ENCODE assay signal across 10 cellular contexts in the genomic region with DNA sequence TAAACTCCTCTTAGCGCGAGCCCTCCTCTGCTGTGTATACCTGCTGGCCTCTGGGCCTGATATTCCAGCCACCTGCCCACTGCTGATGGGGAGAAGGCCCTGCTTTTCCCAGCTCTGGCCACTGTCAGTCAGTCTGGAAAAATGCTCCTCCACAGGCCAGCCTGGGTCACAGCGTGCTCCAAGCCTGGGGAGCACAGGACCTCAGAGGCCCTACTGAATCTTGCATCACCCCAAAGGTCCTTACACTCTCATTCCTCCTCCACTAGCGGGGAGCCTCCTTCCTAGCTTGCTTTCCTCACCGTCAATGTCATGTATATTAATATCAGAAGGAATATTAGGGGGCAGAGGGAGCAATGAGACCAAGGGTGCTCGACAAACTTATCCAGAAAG.
DNase-seq lines count a peak whose midpoint lies in the region; ATAC-seq, FAIRE-seq and TF ChIP-seq lines count a peak whose summit lies in the region.
"Had no signal": no experiment of that assay in that cellular context is flagged by ENCODE, and none has a peak within 500 bp of the region (broad histone marks: within the 10 kb centered on the region; RNA-seq: fewer than 3 reads in every experiment).

No MANE protein-coding gene starts in this region.

- no peak overlapping the region for H2AFZ ChIP-seq in OCI-LY3 (ENCODE audit: low read depth, low read length)

- H3K9ac ChIP-seq in OCI-LY3 (ENCODE audit: low read length): peak overlapping the region; percentile 68

- H3K4me3 Mint-ChIP-seq in dendritic cell treated with granulocyte-macrophage colony-stimulating factor and Interleukin-4, amounts not matched to agents 40 ng/mL and 50 ng/mL, for 4 days: peak overlapping the region; percentile 32
- no peak overlapping the region for H3K4me3 Mint-ChIP-seq in naive thymus-derived CD4-positive, alpha-beta T cell
- H3K4me3 Mint-ChIP-seq: T-helper 1 cell treated with Interleukin-12 subunit alpha and Interleukin-12 subunit beta and Interleukin-4 antibody, amounts not matched to agents 30 μg/mL and 1 μg/mL, for 36 hours had no signal

- DNase-seq in A549 (ENCODE audit: low read depth in 1 of 2, low spot score in 1 of 2) (no peak), omental fat pad (ENCODE audit: low spot score) (no peak), A172 (ENCODE audit: low spot score) (no peak), NCI-H748 (lab: John Stamatoyannopoulos, UW; ENCODE audit: unreplicated experiment) (no peak)
- no peak for DNase-seq in naive thymus-derived CD4-positive, alpha-beta T cell
- DNase-seq: naive thymus-derived CD8-positive, alpha-beta T cell had no signal

- CTCF ChIA-PET in A549 (lab: Yijun Ruan, JAX): interaction anchor here (0.7 to 1.3 kb wide), 5 partner anchors 12 to 93 kb away, joined by 3 to 5 read pairs (median 3); no protein-coding TSS in a partner anchor
- CTCF ChIA-PET in naive thymus-derived CD4-positive, alpha-beta T cell (lab: Charles Lee): no interaction called here

- no peak for TF ChIP-seq RAD21 in A549 (conservative IDR thresholded peaks at IDR 0.05 in 1 of 2, IDR thresholded peaks at IDR 0.05 in 1 of 2)

- TF ChIP-seq EP300 in A549 (IDR thresholded peaks at IDR 0.05): no peak

- intact Hi-C loops in dendritic cell treated with granulocyte-macrophage colony-stimulating factor and Interleukin-4, amounts not matched to agents 40 ng/mL and 50 ng/mL, for 4 days (cut with micrococcal nuclease): loop anchor here (1.0 to 5.0 kb wide), 2 partner anchors 13 to 52 kb away; no protein-coding TSS in a partner anchor
- intact Hi-C loops in naive thymus-derived CD4-positive, alpha-beta T cell (cut with micrococcal nuclease): no loop called here

- H3K9me3 Mint-ChIP-seq in dendritic cell treated with granulocyte-macrophage colony-stimulating factor and Interleukin-4, amounts not matched to agents 40 ng/mL and 50 ng/mL, for 4 days: no peaks in the 10 kb centered on the region
- no peaks in the 10 kb centered on the region for H3K9me3 Mint-ChIP-seq in naive thymus-derived CD4-positive, alpha-beta T cell
- H3K9me3 Mint-ChIP-seq: naive thymus-derived CD8-positive, alpha-beta T cell; T-helper 1 cell treated with Interleukin-12 subunit alpha and Interleukin-12 subunit beta and Interleukin-4 antibody, amounts not matched to agents 30 μg/mL and 1 μg/mL, for 36 hours had no signal

- peaks cover 97% of the 10 kb centered on the region for H3K4me1 Mint-ChIP-seq in dendritic cell treated with granulocyte-macrophage colony-stimulating factor and Interleukin-4, amounts not matched to agents 40 ng/mL and 50 ng/mL, for 4 days (ENCODE audit: low read depth)
- peaks cover 0 to 21% (median 11%) of the 10 kb centered on the region in 7 donors for H3K4me1 Mint-ChIP-seq in naive thymus-derived CD4-positive, alpha-beta T cell

- ATAC-seq in A549 (peak; percentile 8 to 32; a peak in 2 of 6 replicates), omental fat pad (ENCODE audit: low FRiP score) (peak; percentile 7), GM18498 (IDR thresholded peaks at IDR 0.05; ENCODE audit: unreplicated experiment) (no peak)
- ATAC-seq in naive thymus-derived CD4-positive, alpha-beta T cell: no peak
- ATAC-seq: naive thymus-derived CD8-positive, alpha-beta T cell had no signal

- no peaks in the 10 kb centered on the region for H3K79me2 ChIP-seq in OCI-LY3 (ENCODE audit: low read length)

- no peak overlapping the region for H3K4me3 ChIP-seq in A549
- peak overlapping the region; percentile 74 for H3K4me3 ChIP-seq in OCI-LY3 (ENCODE audit: low read length)
- no peak overlapping the region for H3K4me3 ChIP-seq in naive thymus-derived CD4-positive, alpha-beta T cell (ENCODE audit: low read length)

- POLR2A ChIA-PET in A549 (lab: Yijun Ruan, JAX): no interaction called here
- POLR2A ChIA-PET in naive thymus-derived CD4-positive, alpha-beta T cell (lab: Charles Lee): no interaction called here

- no peaks in the 10 kb centered on the region for H3K36me3 ChIP-seq in OCI-LY3 (replicated peaks; ENCODE audit: low read depth, low read length)
- H3K36me3 ChIP-seq in naive thymus-derived CD4-positive, alpha-beta T cell (ENCODE audit: control insufficient read depth in 2 of 3, insufficient read depth in 3 of 3, low read length in 3 of 3): no peaks in the 10 kb centered on the region

- no peak for FAIRE-seq in A549 (lab: Jason Lieb, UNC)

- no peak for TF ChIP-seq POLR2A in A549 (IDR thresholded peaks at IDR 0.05; ENCODE audit: low read length)

- H3K27ac Mint-ChIP-seq in dendritic cell treated with granulocyte-macrophage colony-stimulating factor and Interleukin-4, amounts not matched to agents 40 ng/mL and 50 ng/mL, for 4 days: peak overlapping the region; percentile 86
- no peak overlapping the region for H3K27ac Mint-ChIP-seq in naive thymus-derived CD4-positive, alpha-beta T cell
- H3K27ac Mint-ChIP-seq: T-helper 1 cell treated with Interleukin-12 subunit alpha and Interleukin-12 subunit beta and Interleukin-4 antibody, amounts not matched to agents 30 μg/mL and 1 μg/mL, for 36 hours had no signal

- peaks cover 36% of the 10 kb centered on the region for H3K4me1 ChIP-seq in A549
- H3K4me1 ChIP-seq in OCI-LY3 (ENCODE audit: low read length): peaks cover 58% of the 10 kb centered on the region
- H3K4me1 ChIP-seq in naive thymus-derived CD4-positive, alpha-beta T cell (ENCODE audit: control insufficient read depth in 2 of 2, insufficient read depth in 2 of 2, low read length in 2 of 2): no peaks in the 10 kb centered on the region

- peak overlapping the region in 1 of 2 experiments; percentile 53; a peak in 3 of 6 replicates for H3K27ac ChIP-seq in A549
- H3K27ac ChIP-seq in OCI-LY3 (ENCODE audit: low read length): peak overlapping the region; percentile 94
- no peak overlapping the region for H3K27ac ChIP-seq in naive thymus-derived CD4-positive, alpha-beta T cell (ENCODE audit: low read depth, low read length)

- no peaks in the 10 kb centered on the region for H3K27me3 Mint-ChIP-seq in dendritic cell treated with granulocyte-macrophage colony-stimulating factor and Interleukin-4, amounts not matched to agents 40 ng/mL and 50 ng/mL, for 4 days
- peaks cover 0 to 6% (median 0%) of the 10 kb centered on the region in 5 donors for H3K27me3 Mint-ChIP-seq in naive thymus-derived CD4-positive, alpha-beta T cell

- H4K20me1 ChIP-seq in OCI-LY3 (ENCODE audit: insufficient read depth, low read length): no peaks in the 10 kb centered on the region

- H3K9me3 ChIP-seq in A549 (no peaks in the 10 kb centered on the region), OCI-LY3 (ENCODE audit: insufficient read depth, low read length) (no peaks in the 10 kb centered on the region)
- H3K9me3 ChIP-seq in naive thymus-derived CD4-positive, alpha-beta T cell (ENCODE audit: control insufficient read depth in 2 of 3, low read length in 3 of 3): no peaks in the 10 kb centered on the region

- H3K4me2 ChIP-seq in A549 (no peak overlapping the region), OCI-LY3 (ENCODE audit: low read length) (peak overlapping the region; percentile 94)

- no peaks in the 10 kb centered on the region for H3K27me3 ChIP-seq in OCI-LY3 (ENCODE audit: low read depth, low read length)
- no peaks in the 10 kb centered on the region for H3K27me3 ChIP-seq in naive thymus-derived CD4-positive, alpha-beta T cell (ENCODE audit: control insufficient read depth in 2 of 2, insufficient read depth in 2 of 2, low read length in 2 of 2)

- 90% methylated on average over 4 of the region's 6 CpGs for WGBS in A549 (ENCODE audit: missing lambda C conversion rate)

- no peak for TF ChIP-seq CTCF in A549 (IDR thresholded peaks at IDR 0.05)
- no peak for TF ChIP-seq CTCF in OCI-LY3 (IDR thresholded peaks at IDR 0.05; ENCODE audit: low read depth, low read length)
- no peak for TF ChIP-seq CTCF in omental fat pad (IDR thresholded peaks at IDR 0.05)

- peaks cover 6% of the 10 kb centered on the region for H3K36me3 Mint-ChIP-seq in dendritic cell treated with granulocyte-macrophage colony-stimulating factor and Interleukin-4, amounts not matched to agents 40 ng/mL and 50 ng/mL, for 4 days (ENCODE audit: low read depth)
- H3K36me3 Mint-ChIP-seq in naive thymus-derived CD4-positive, alpha-beta T cell: peaks cover 0 to 3% (median 0%) of the 10 kb centered on the region in 5 donors
- H3K36me3 Mint-ChIP-seq: naive thymus-derived CD8-positive, alpha-beta T cell had no signal

TF ChIP-seq in A549, 52 proteins besides CTCF, POLR2A, EP300 and RAD21 (continues in another document):
- TF ChIP-seq RNF2 (IDR thresholded peaks at IDR 0.05; ENCODE audit: borderline replicate concordance, low read depth): no peak
- no peak for TF ChIP-seq RARB (CRISPR knock-in tag; IDR thresholded peaks at IDR 0.05)
- TF ChIP-seq, protein P1, sequence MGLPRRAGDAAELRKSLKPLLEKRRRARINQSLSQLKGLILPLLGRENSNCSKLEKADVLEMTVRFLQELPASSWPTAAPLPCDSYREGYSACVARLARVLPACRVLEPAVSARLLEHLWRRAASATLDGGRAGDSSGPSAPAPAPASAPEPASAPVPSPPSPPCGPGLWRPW (IDR thresholded peaks at IDR 0.05): no peak
- no peak for TF ChIP-seq CHD4 (IDR thresholded peaks at IDR 0.05; ENCODE audit: borderline replicate concordance)
- TF ChIP-seq, protein P2, sequence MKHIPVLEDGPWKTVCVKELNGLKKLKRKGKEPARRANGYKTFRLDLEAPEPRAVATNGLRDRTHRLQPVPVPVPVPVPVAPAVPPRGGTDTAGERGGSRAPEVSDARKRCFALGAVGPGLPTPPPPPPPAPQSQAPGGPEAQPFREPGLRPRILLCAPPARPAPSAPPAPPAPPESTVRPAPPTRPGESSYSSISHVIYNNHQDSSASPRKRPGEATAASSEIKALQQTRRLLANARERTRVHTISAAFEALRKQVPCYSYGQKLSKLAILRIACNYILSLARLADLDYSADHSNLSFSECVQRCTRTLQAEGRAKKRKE (CRISPR knock-in tag; IDR thresholded peaks at IDR 0.05; ENCODE audit: low read depth): no peak
- no peak for TF ChIP-seq NFE2L2 (conservative IDR thresholded peaks at IDR 0.05; ENCODE audit: low read length)
- TF ChIP-seq SREBF2 (IDR thresholded peaks at IDR 0.05): no peak
- no peak for TF ChIP-seq CBX8 (IDR thresholded peaks at IDR 0.05)

Comparison
In these comparisons a context has a peak if more than half of its experiments do, and no peak if none do; other contexts are left out.
1. ATAC-seq: peak in A549 (2 of 2) and omental fat pad (single experiment); none in naive thymus-derived CD4-positive, alpha-beta T cell (single experiment) and GM18498 (single experiment).